Comparison of ENCODE assay signal across 19 cellular contexts in the genomic region with DNA sequence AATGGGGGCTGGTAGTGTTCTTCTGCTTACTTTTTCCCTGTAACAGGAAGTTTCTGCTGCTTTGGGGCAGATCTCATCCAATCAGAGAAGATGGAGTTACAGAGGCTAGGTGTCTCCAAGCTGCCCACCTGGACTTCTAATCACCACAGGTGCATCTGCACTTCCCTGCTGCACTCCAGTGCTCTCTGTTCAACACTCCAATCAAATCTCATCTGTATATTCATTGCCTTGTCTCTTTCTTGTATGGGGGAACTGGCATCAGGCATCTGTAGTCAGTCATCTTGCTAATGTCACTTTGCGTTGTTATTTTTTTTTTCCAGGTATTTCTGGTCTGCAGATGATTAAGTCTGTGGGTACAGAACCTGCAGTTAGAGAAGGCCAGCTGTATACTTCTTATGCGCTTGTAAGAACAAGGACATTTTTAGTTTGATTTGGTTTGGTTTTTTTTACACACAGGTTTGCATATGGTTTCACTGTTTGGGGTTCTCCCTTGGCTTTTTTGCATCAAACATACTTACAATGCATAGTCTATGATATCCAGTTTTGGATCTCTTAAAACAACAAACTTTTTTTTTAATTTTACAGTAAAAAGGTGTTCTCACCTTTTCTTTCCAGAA.
DNase-seq lines count a peak whose midpoint lies in the region; ATAC-seq, FAIRE-seq and TF ChIP-seq lines count a peak whose summit lies in the region.
"Had no signal": no experiment of that assay in that cellular context is flagged by ENCODE, and none has a peak within 500 bp of the region (broad histone marks: within the 10 kb centered on the region; RNA-seq: fewer than 3 reads in every experiment).

No MANE protein-coding gene starts in this region.

- ATAC-seq in GM19395 (IDR thresholded peaks at IDR 0.05; ENCODE audit: unreplicated experiment) (peak; percentile 85), HG02588 (IDR thresholded peaks at IDR 0.05; ENCODE audit: unreplicated experiment) (peak; percentile 87), HG03342 (IDR thresholded peaks at IDR 0.05; ENCODE audit: unreplicated experiment) (peak; percentile 61)
- ATAC-seq: activated CD8-positive, alpha-beta memory T cell treated with anti-CD3 and anti-CD28 coated beads, Interleukin-2, amount 10 ng/mL, durations not matched to agents 7 days and 5 days; activated naive CD4-positive, alpha-beta T cell treated with anti-CD3 and anti-CD28 coated beads, Interleukin-2, amount 50 U/mL, for 72 hours had no signal

- no peak for FAIRE-seq in H54 (lab: Jason Lieb, UNC)

- H3K4me3 ChIP-seq in osteoblast (ENCODE audit: insufficient read depth, low read length), result no peak overlapping the region
- H3K4me3 ChIP-seq: upper lobe of left lung had no signal

- H3K4me2 ChIP-seq in osteoblast (ENCODE audit: insufficient read depth, low read length), result no peak overlapping the region

- no peaks in the 10 kb centered on the region for H3K4me1 ChIP-seq in osteoblast (ENCODE audit: insufficient read depth, low read length)
- H3K4me1 ChIP-seq: parathyroid adenoma, upper lobe of left lung had no signal

- no peaks in the 10 kb centered on the region for H3K79me2 ChIP-seq in osteoblast (ENCODE audit: insufficient read depth, low read length)
- H3K79me2 ChIP-seq: parathyroid adenoma had no signal

- no peaks in the 10 kb centered on the region for H4K20me1 ChIP-seq in osteoblast (ENCODE audit: insufficient read depth, low read length)

- H3K27ac ChIP-seq in osteoblast (ENCODE audit: low read depth, low read length), result no peak overlapping the region
- H3K27ac ChIP-seq: parathyroid adenoma, upper lobe of left lung had no signal

- H3K36me3 ChIP-seq in osteoblast (ENCODE audit: insufficient read depth, low read length), result no peaks in the 10 kb centered on the region

- no peaks in the 10 kb centered on the region for H3K27me3 ChIP-seq in osteoblast (ENCODE audit: insufficient read depth, low read length)
- H3K27me3 ChIP-seq: upper lobe of left lung had no signal

- H3K9me3 ChIP-seq in osteoblast (ENCODE audit: low read depth, low read length), result no peaks in the 10 kb centered on the region

- no peak for TF ChIP-seq CTCF in osteoblast (IDR thresholded peaks at IDR 0.05; ENCODE audit: extremely low read depth, low read depth, low read length)

- peak; percentile 19 for DNase-seq in osteoblast (ENCODE audit: insufficient read length, low spot score, missing footprints)
- DNase-seq in H54 (ENCODE audit: insufficient read length, low spot score), result no peak
- no peak for DNase-seq in DMS79 treated with DMSO at 0.1 percent for 48 hours (lab: John Stamatoyannopoulos, UW)
- no peak for DNase-seq in inferior parietal cortex (ENCODE audit: extremely low spot score)
- no peak for DNase-seq in NCI-H774 (lab: John Stamatoyannopoulos, UW)
- DNase-seq: activated CD8-positive, alpha-beta memory T cell treated with anti-CD3 and anti-CD28 coated beads, Interleukin-2, amount 10 ng/mL, durations not matched to agents 7 days and 5 days; cerebellar nuclear complex; GOT3; NCI-H1092 treated with DMSO at 0.1 percent for 48 hours; NCI-H748 treated with DMSO at 0.1 percent for 48 hours; SHP77 treated with DMSO at 0.1 percent for 48 hours; stimulated activated CD4-positive, alpha-beta T cell treated with anti-CD3 and anti-CD28 coated beads, Interleukin-15, amount 100 ng/mL, for 24 hours; stimulated activated CD8-positive, alpha-beta memory T cell treated with anti-CD3 and anti-CD28 coated beads, Interleukin-4, amount 100 ng/mL, for 48 hours; upper lobe of left lung had no signal

- TF ChIP-seq POLR2A in H54 (IDR thresholded peaks at IDR 0.05; ENCODE audit: low read depth, low read length), result no peak

- H2AFZ ChIP-seq in osteoblast (ENCODE audit: low read length), result no peak overlapping the region
- H2AFZ ChIP-seq: parathyroid adenoma had no signal
